8 cellular contexts compared by ENCODE assay signal in the genomic region with DNA sequence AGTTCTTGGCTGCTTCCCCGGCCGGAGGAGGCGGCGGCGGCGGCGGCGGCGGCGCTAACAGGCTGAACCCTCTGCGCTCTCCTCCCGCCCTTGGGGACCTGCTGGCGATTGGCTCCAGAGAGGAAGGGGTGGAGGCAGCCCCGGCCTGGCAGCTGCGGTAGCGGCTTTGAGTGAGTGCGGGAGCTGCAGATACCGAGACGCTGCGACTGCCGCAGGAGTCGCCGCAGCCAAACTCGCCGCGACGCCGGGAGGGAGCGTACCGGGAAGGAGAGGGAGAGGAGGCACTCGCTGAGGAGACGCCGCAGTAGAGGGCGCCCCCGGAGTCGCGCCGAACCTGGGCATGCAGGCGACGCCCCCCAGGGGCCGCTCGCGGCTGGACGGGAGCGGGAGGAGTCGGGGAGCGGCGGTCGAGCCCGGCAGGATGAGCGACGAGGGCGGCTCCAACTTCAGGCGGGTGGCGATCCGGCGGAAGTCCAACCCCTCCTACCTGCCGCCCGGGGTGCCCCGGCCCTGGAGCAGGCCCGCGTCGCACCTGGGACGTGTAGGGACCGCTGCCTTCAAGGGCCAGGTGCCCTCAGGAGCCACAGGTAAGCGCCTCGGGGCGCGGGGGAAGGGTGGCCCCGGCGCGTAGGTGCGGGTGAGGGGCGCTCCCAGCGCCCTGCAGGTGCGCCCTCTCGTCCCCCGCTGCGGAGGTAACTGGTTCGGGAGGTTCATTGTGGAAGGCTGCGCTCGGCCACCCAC.
DNase-seq lines count a peak whose midpoint lies in the region; ATAC-seq and TF ChIP-seq lines count a peak whose summit lies in the region.

FGD4 (plus strand) TSS at position 186 of the 741 bp plus-strand sequence.

- peak; percentile 44 for TF ChIP-seq CTCF in AG04449 (IDR thresholded peaks at IDR 0.05; ENCODE audit: insufficient read depth, low read length, missing control alignments)

- peak within 1 kb of the TSS; percentile 66 for H3K4me3 ChIP-seq in AG04449 (ENCODE audit: low read depth, low read length)
- peak within 1 kb of the TSS; percentile 65 for H3K4me3 ChIP-seq in skeletal muscle cell (ENCODE audit: low read depth, low read length)

- CTCF ChIA-PET in AG04449 (lab: Yijun Ruan, JAX) = interaction anchor here (0.6 to 1.6 kb wide), 3 partner anchors 9 to 15 kb away, joined by 3 to 4 read pairs (median 4); no protein-coding TSS in a partner anchor

- POLR2A ChIA-PET in AG04449 (lab: Yijun Ruan, JAX) = no interaction called here

- DNase-seq in AG04449 (ENCODE audit: low read depth, low spot score) (no peak), NCI-H1694 treated with DMSO at 0.1 percent for 48 hours (lab: John Stamatoyannopoulos, UW) (peak; percentile 82), T-helper 2 cell (peak in 4 of 5 experiments; percentile 8 to 72 (median 24)), iPS-NIHi7 (ENCODE audit: extremely low spot score) (peak; percentile 84), skeletal muscle cell (ENCODE audit: low read depth) (peak; percentile 38)
- peak; percentile 35 for DNase-seq in central memory CD4-positive, alpha-beta T cell

- ATAC-seq in GM18517 (IDR thresholded peaks at IDR 0.05; ENCODE audit: unreplicated experiment) (peak; percentile 87), HG02981 (IDR thresholded peaks at IDR 0.05; ENCODE audit: unreplicated experiment) (peak; percentile 88)
